Comparison of ENCODE assay signal across 11 cellular contexts in the genomic region with DNA sequence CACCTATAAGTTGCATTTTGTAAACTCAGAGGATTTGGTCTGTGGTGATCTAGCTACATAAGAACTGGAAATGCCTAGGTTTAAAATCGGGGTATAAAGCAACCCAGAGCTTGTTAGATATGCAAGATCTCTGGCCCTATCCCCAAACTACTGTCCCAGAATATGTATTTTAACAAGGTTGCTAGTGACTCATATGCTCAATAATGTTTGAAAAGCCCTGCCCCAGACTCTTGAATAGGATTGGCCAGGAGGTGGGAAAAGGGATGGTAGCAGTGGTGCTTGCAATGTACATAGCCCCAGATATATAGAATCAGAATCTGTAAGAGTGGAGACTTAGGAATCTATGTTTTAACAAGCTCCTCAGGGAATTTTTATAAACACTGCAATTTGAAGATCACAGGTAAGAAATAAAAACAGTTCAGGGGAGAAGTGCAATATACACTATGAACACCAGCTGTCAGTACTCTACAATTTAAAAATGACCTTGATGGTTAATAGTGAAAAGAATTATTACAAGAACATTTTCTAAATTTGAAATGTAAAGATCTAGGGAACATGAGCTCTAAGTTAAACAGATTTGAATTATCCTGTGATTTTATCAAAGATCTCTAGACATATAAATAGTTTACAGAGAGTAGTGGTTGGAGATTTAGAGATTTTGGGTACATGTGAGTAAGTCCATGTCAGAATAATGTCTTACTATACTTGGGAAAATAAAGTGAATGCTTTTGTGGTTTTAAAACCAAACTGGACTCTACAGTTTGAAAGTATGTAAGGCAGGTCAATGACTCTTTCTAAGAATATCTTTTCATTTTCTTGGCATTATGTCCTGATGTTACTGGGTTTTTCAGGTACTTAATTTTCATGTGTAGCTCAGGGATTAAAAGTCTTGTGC. TPM values are rescaled to one million over a fixed set of nuclear protein-coding genes. Genes with fewer than 3 reads are reported as not detected.
A peak's percentile ranks its signal among the peaks of the same experiment; 100 is the strongest.
DNase-seq lines count a peak whose midpoint lies in the region; ATAC-seq and TF ChIP-seq lines count a peak whose summit lies in the region.
"Had no signal": no experiment of that assay in that cellular context is flagged by ENCODE, and none has a peak within 500 bp of the region (broad histone marks: within the 10 kb centered on the region; RNA-seq: fewer than 3 reads in every experiment).

No MANE protein-coding gene starts in this region.

- TF ChIP-seq CTCF in GM12865 (IDR thresholded peaks at IDR 0.05; ENCODE audit: insufficient read depth, low read depth, low read length, missing control alignments) (peak; percentile 6), endodermal cell (conservative IDR thresholded peaks at IDR 0.05) (peak; percentile 49), osteoblast (IDR thresholded peaks at IDR 0.05; ENCODE audit: extremely low read depth, low read depth, low read length) (peak; percentile 57)

- no peaks in the 10 kb centered on the region for H3K27me3 Mint-ChIP-seq in endodermal cell (ENCODE audit: insufficient read depth)

- no peak overlapping the region for H3K4me3 Mint-ChIP-seq in endodermal cell
- H3K4me3 Mint-ChIP-seq: activated T-cell treated with anti-CD3 and anti-CD28 coated beads, Interleukin-2, amount 50 U/mL, for 4 hours had no signal

- 88% methylated on average over 1 of the region's 1 CpG for whole genome bisulfite sequencing in endodermal cell (ENCODE audit: insufficient coverage in 1 of 2, insufficient read length in 1 of 2), 2 experiments

- H3K9me3 Mint-ChIP-seq in endodermal cell: peaks cover 4% of the 10 kb centered on the region
- H3K9me3 Mint-ChIP-seq: activated T-cell treated with anti-CD3 and anti-CD28 coated beads, Interleukin-2, amount 50 U/mL, for 4 hours had no signal

- no peak overlapping the region for H3K27ac ChIP-seq in endodermal cell (ENCODE audit: low read depth, low read length)
- no peak overlapping the region for H3K27ac ChIP-seq in osteoblast (ENCODE audit: low read depth, low read length)
- H3K27ac ChIP-seq: colonic mucosa had no signal

- no peak overlapping the region for H3K4me2 ChIP-seq in osteoblast (ENCODE audit: insufficient read depth, low read length)

- H4K20me1 ChIP-seq in osteoblast (ENCODE audit: insufficient read depth, low read length): no peaks in the 10 kb centered on the region

- H3K4me1 ChIP-seq in endodermal cell (ENCODE audit: control insufficient read depth, insufficient read depth, low read length) (no peaks in the 10 kb centered on the region), osteoblast (ENCODE audit: insufficient read depth, low read length) (peaks cover 24% of the 10 kb centered on the region)
- H3K4me1 ChIP-seq: colonic mucosa had no signal

- peaks cover 6% of the 10 kb centered on the region for H3K4me1 Mint-ChIP-seq in endodermal cell

- H3K9me3 ChIP-seq in endodermal cell (ENCODE audit: control insufficient read depth, low read length) (no peaks in the 10 kb centered on the region), osteoblast (ENCODE audit: low read depth, low read length) (no peaks in the 10 kb centered on the region)
- H3K9me3 ChIP-seq: colonic mucosa had no signal

- H3K27me3 ChIP-seq in endodermal cell (ENCODE audit: control insufficient read depth, insufficient read depth, low read length, poor library complexity, severe bottlenecking) (no peaks in the 10 kb centered on the region), osteoblast (ENCODE audit: insufficient read depth, low read length) (no peaks in the 10 kb centered on the region)
- H3K27me3 ChIP-seq: colonic mucosa had no signal

- peaks cover 2% of the 10 kb centered on the region for H3K79me2 ChIP-seq in osteoblast (ENCODE audit: insufficient read depth, low read length)

- no peaks in the 10 kb centered on the region for H3K36me3 Mint-ChIP-seq in endodermal cell (ENCODE audit: low read depth)

- no peak overlapping the region for H3K9ac ChIP-seq in endodermal cell (ENCODE audit: extremely low read depth, low read length, poor library complexity, severe bottlenecking)

- ATAC-seq in GM18909 (IDR thresholded peaks at IDR 0.05; ENCODE audit: poor library complexity, unreplicated experiment): no peak
- ATAC-seq: activated T-cell treated with anti-CD3 and anti-CD28 coated beads, Interleukin-2, amount 50 U/mL, for 4 hours had no signal

- no peak for DNase-seq in GM12865 (ENCODE audit: low read depth)
- peak; percentile 24 for DNase-seq in NCI-H69 (lab: John Stamatoyannopoulos, UW)
- no peak for DNase-seq in endodermal cell
- peak; percentile 36 for DNase-seq in osteoblast (ENCODE audit: insufficient read length, low spot score, missing footprints)
- DNase-seq in HuH-7.5 (ENCODE audit: low spot score): no peak
- no peak for DNase-seq in NCI-H82 (lab: John Stamatoyannopoulos, UW)
- DNase-seq in activated CD4-positive, alpha-beta T cell treated with anti-CD3 and anti-CD28 coated beads for 4 hours: no peak
- DNase-seq: activated T-cell treated with anti-CD3 and anti-CD28 coated beads, Interleukin-2, amount 50 U/mL, for 4 hours; colonic mucosa; NCI-H1105 had no signal

- H3K27ac Mint-ChIP-seq in endodermal cell: no peak overlapping the region

- H3K36me3 ChIP-seq in endodermal cell (ENCODE audit: control insufficient read depth, insufficient read depth, low read length) (no peaks in the 10 kb centered on the region), osteoblast (ENCODE audit: insufficient read depth, low read length) (no peaks in the 10 kb centered on the region)
- H3K36me3 ChIP-seq: colonic mucosa had no signal

- no peak overlapping the region for H3K4me3 ChIP-seq in GM12865 (ENCODE audit: low read depth, low read length)
- H3K4me3 ChIP-seq in endodermal cell (ENCODE audit: low read length): no peak overlapping the region
- no peak overlapping the region for H3K4me3 ChIP-seq in osteoblast (ENCODE audit: insufficient read depth, low read length)
- H3K4me3 ChIP-seq: colonic mucosa had no signal

- H2AFZ ChIP-seq in osteoblast (ENCODE audit: low read length): no peak overlapping the region

RNA-seq across cellular contexts. Expression of a gene that starts 7.7 kb away (rescaled TPM):
- total RNA-seq in endodermal cell (100 to 1,000 TPM; 105 to 108 TPM), osteoblast (165 and 187 TPM in 2 replicates)
- polyA plus RNA-seq in endodermal cell (2013, experiment 1 of 2): 105 TPM
- 102 TPM for polyA plus RNA-seq in endodermal cell (2013, experiment 2 of 2)

Comparison
In these comparisons a context has a peak if more than half of its experiments do, and no peak if none do; other contexts are left out.
1. DNase-seq: peak in NCI-H69 (single experiment) and osteoblast (single experiment); none in GM12865 (single experiment), endodermal cell (single experiment), HuH-7.5 (single experiment), NCI-H82 (single experiment) and activated CD4-positive, alpha-beta T cell treated with anti-CD3 and anti-CD28 coated beads for 4 hours (0 of 2).
2. CTCF ChIP-seq: peak in every context shown above with its lines; median percentile 57 in osteoblast; 49 in endodermal cell; 6 in GM12865.